ENCODE assay signal across 1 cellular context in the genomic region with DNA sequence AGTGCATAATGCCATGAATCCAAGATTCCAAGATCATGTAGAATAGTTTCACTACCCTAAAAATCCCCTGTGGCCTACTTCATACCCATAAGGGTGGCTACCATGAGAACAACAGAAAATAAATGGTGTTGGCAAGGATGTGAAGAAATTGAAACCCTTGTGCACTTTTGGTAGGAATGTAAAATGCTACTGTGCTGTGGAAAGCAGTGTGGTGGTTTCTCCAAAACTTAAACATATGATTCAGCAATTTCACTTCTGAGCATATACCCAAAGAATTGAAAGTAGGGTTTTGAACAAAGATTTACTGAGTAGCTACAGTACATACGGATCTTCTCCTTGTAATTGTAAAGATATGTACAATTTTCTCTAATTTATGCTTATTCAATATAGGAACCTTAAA.
TF ChIP-seq lines count a peak whose summit lies in the region.

No MANE protein-coding gene starts in this region.

TF ChIP-seq in HepG2, 621 proteins besides CTCF, POLR2A, EP300 and RAD21 (continued from another document):
- 0 out of 2 replicates have a peak, but pooled peaks have one; percentile 16 for TF ChIP-seq MAFF (IDR thresholded peaks at IDR 0.05; ENCODE audit: low read depth, low read length)
- TF ChIP-seq MZF1 (CRISPR knock-in tag; IDR thresholded peaks at IDR 0.05; ENCODE audit: borderline replicate concordance), result no peak
- TF ChIP-seq, protein P1, sequence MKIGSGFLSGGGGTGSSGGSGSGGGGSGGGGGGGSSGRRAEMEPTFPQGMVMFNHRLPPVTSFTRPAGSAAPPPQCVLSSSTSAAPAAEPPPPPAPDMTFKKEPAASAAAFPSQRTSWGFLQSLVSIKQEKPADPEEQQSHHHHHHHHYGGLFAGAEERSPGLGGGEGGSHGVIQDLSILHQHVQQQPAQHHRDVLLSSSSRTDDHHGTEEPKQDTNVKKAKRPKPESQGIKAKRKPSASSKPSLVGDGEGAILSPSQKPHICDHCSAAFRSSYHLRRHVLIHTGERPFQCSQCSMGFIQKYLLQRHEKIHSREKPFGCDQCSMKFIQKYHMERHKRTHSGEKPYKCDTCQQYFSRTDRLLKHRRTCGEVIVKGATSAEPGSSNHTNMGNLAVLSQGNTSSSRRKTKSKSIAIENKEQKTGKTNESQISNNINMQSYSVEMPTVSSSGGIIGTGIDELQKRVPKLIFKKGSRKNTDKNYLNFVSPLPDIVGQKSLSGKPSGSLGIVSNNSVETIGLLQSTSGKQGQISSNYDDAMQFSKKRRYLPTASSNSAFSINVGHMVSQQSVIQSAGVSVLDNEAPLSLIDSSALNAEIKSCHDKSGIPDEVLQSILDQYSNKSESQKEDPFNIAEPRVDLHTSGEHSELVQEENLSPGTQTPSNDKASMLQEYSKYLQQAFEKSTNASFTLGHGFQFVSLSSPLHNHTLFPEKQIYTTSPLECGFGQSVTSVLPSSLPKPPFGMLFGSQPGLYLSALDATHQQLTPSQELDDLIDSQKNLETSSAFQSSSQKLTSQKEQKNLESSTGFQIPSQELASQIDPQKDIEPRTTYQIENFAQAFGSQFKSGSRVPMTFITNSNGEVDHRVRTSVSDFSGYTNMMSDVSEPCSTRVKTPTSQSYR (CRISPR knock-in tag; IDR thresholded peaks at IDR 0.05; ENCODE audit: borderline replicate concordance), result no peak
- TF ChIP-seq RELA (CRISPR knock-in tag; IDR thresholded peaks at IDR 0.05), result no peak
- no peak for TF ChIP-seq ATF7-NPFF (CRISPR knock-in tag; IDR thresholded peaks at IDR 0.05; ENCODE audit: low read depth)
- no peak for TF ChIP-seq U2AF1 (optimal IDR thresholded peaks at IDR 0.05; ENCODE audit: low read depth, low read length)
- TF ChIP-seq ZNF451 (CRISPR knock-in tag; IDR thresholded peaks at IDR 0.05), result no peak
- TF ChIP-seq MAFK (conservative IDR thresholded peaks at IDR 0.05 in 1 of 2, IDR thresholded peaks at IDR 0.05 in 1 of 2; ENCODE audit: low read length in 2 of 2), result peak in 1 of 2 experiments; percentile 36; a peak in 1 of 4 replicates
- no peak for TF ChIP-seq IRX3 (CRISPR knock-in tag; IDR thresholded peaks at IDR 0.05; ENCODE audit: borderline replicate concordance, low read depth)
- no peak for TF ChIP-seq SRSF9 (IDR thresholded peaks at IDR 0.05; ENCODE audit: borderline replicate concordance, insufficient read depth, low read depth, low read length, poor library complexity, severe bottlenecking)
- no peak for TF ChIP-seq RORA (CRISPR knock-in tag; IDR thresholded peaks at IDR 0.05)
- no peak for TF ChIP-seq BCL6 (CRISPR knock-in tag; IDR thresholded peaks at IDR 0.05)
TF ChIP-seq in HepG2: peak in this region for 2.
